18 cellular contexts compared by ENCODE assay signal in genomic region chr17:6532441-6532885, GRCh38.
"Had no signal": no experiment of that assay in that cellular context is flagged by ENCODE, and none has a peak within 500 bp of the region (broad histone marks: within the 10 kb centered on the region; RNA-seq: fewer than 3 reads in every experiment).

No MANE protein-coding gene starts in this region.

- H3K27ac Mint-ChIP-seq: dendritic cell treated with granulocyte-macrophage colony-stimulating factor and Interleukin-4, amounts not matched to agents 40 ng/mL and 50 ng/mL, for 4 days; natural killer cell; stimulated activated memory B cell treated with anti-CD40 and anti-IgM and Interleukin-4, amounts not matched to agents 10 μg/mL and 1 μg/mL and 100 μg/mL, for 72 hours had no signal

- DNase-seq: erythroblast; kidney; left colon; mammary epithelial cell; natural killer cell; spleen; stimulated activated CD4-positive, alpha-beta T cell treated with anti-CD3 and anti-CD28 coated beads, Interleukin-15, amount 100 ng/mL, for 24 hours; stimulated activated CD4-positive, alpha-beta T cell treated with anti-CD3 and anti-CD28 coated beads, Interleukin-1b, Interleukin-23, amount 100 ng/mL, for 48 hours; stimulated activated CD4-positive, alpha-beta T cell treated with anti-CD3 and anti-CD28 coated beads, Interleukin-4, amount 100 ng/mL, for 24 hours; transverse colon had no signal

- ATAC-seq: left colon; natural killer cell; stimulated activated memory B cell treated with anti-CD40 and anti-IgM and Interleukin-4, amounts not matched to agents 10 μg/mL and 1 μg/mL and 100 μg/mL, for 72 hours had no signal

- H3K4me3 ChIP-seq: hepatocyte, right atrium auricular region, spleen, thoracic aorta, transverse colon had no signal

- H3K4me1 ChIP-seq: right atrium auricular region, transverse colon had no signal

- H3K9me3 Mint-ChIP-seq: central memory CD8-positive, alpha-beta T cell; dendritic cell treated with granulocyte-macrophage colony-stimulating factor and Interleukin-4, amounts not matched to agents 40 ng/mL and 50 ng/mL, for 4 days; natural killer cell; neural crest cell; stimulated activated memory B cell treated with anti-CD40 and anti-IgM and Interleukin-4, amounts not matched to agents 10 μg/mL and 1 μg/mL and 100 μg/mL, for 72 hours; stimulated activated naive CD8-positive, alpha-beta T cell treated with anti-CD3 and anti-CD28 coated beads, Interleukin-15, Interleukin-2, amounts not matched to agents 100 ng/mL and 50 ng/mL, for 24 hours had no signal

- H3K27ac ChIP-seq: hepatocyte, right atrium auricular region, thoracic aorta, transverse colon had no signal

- H3K36me3 ChIP-seq: right atrium auricular region, thoracic aorta, transverse colon had no signal

- H3K27me3 ChIP-seq: hepatocyte, right atrium auricular region, spleen, transverse colon had no signal

- H3K36me3 Mint-ChIP-seq: natural killer cell; stimulated activated memory B cell treated with anti-CD40 and anti-IgM and Interleukin-4, amounts not matched to agents 10 μg/mL and 1 μg/mL and 100 μg/mL, for 72 hours had no signal

- H3K27me3 Mint-ChIP-seq: stimulated activated naive CD8-positive, alpha-beta T cell treated with anti-CD3 and anti-CD28 coated beads, Interleukin-15, Interleukin-2, amounts not matched to agents 100 ng/mL and 50 ng/mL, for 24 hours had no signal

- H3K4me3 Mint-ChIP-seq: central memory CD8-positive, alpha-beta T cell; dendritic cell treated with granulocyte-macrophage colony-stimulating factor and Interleukin-4, amounts not matched to agents 40 ng/mL and 50 ng/mL, for 4 days; natural killer cell; neural crest cell; stimulated activated memory B cell treated with anti-CD40 and anti-IgM and Interleukin-4, amounts not matched to agents 10 μg/mL and 1 μg/mL and 100 μg/mL, for 72 hours; stimulated activated naive CD8-positive, alpha-beta T cell treated with anti-CD3 and anti-CD28 coated beads, Interleukin-15, Interleukin-2, amounts not matched to agents 100 ng/mL and 50 ng/mL, for 24 hours had no signal

- H3K9me3 ChIP-seq: right atrium auricular region, spleen, thoracic aorta, transverse colon had no signal

- H3K4me1 Mint-ChIP-seq: central memory CD8-positive, alpha-beta T cell; natural killer cell; stimulated activated memory B cell treated with anti-CD40 and anti-IgM and Interleukin-4, amounts not matched to agents 10 μg/mL and 1 μg/mL and 100 μg/mL, for 72 hours had no signal
